Comparison of ENCODE assay signal across 19 cellular contexts in the genomic region with DNA sequence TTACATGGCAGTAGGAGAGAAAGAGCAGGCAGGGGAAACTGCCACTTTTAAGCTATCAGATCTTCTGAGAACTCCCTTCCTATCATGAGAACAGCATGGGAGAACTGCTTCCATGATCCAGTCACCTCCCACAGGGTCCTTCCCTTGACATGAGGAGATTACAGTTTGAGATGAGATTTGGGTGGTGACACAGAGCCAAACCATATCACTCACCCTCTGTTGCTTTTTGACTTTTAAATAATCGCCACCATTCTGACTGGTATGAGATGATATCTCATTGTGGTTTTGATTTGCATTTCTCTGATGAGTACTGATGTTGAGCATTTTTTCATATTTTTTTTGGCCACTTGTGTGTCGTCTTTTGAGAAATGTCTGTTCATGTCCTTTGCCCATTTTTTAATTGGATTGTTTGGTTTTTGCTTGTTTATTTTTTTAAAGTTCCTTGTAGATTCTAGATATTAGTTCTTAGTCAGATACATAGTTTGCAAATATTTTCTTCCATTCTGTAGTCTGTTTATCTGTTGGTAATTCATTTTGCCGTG. TPM values are rescaled to one million over a fixed set of nuclear protein-coding genes. Genes with fewer than 3 reads are reported as not detected.
DNase-seq lines count a peak whose midpoint lies in the region; ATAC-seq, FAIRE-seq and TF ChIP-seq lines count a peak whose summit lies in the region.
"Had no signal": no experiment of that assay in that cellular context is flagged by ENCODE, and none has a peak within 500 bp of the region (broad histone marks: within the 10 kb centered on the region; RNA-seq: fewer than 3 reads in every experiment).

No MANE protein-coding gene starts in this region.

- H3K9me3 Mint-ChIP-seq in activated CD4-positive, alpha-beta T cell treated with anti-CD3 and anti-CD28 coated beads for 36 hours (ENCODE audit: low read depth) = no peaks in the 10 kb centered on the region
- no peaks in the 10 kb centered on the region for H3K9me3 Mint-ChIP-seq in CD4-positive, alpha-beta T cell

- peak; percentile 28 for DNase-seq in activated CD4-positive, alpha-beta T cell treated with anti-CD3 and anti-CD28 coated beads for 36 hours
- DNase-seq in activated CD4-positive, alpha-beta T cell treated with anti-CD3 and anti-CD28 coated beads for 1 hour = no peak
- DNase-seq in CD4-positive, alpha-beta T cell = no peak
- peak; percentile 9 for DNase-seq in NCI-H226
- DNase-seq in K562 (ENCODE audit: extremely low read depth in 1 of 4, low spot score in 3 of 4) = no peak
- DNase-seq in DMS53 (lab: John Stamatoyannopoulos, UW) = no peak
- DNase-seq: 8988T, DMS153, IMR-90, MV-4-11, NCI-H1417 treated with DMSO at 0.1 percent for 48 hours, NCI-H2029 treated with DMSO at 0.1 percent for 48 hours, NCI-H524, SHP77 treated with DMSO at 0.1 percent for 48 hours had no signal

- H3K36me3 ChIP-seq in K562 (ENCODE audit: control insufficient read depth, insufficient read depth, low read length) = no peaks in the 10 kb centered on the region
- H3K36me3 ChIP-seq: BLaER1 had no signal

- no peaks in the 10 kb centered on the region for H3K9me1 ChIP-seq in K562 (ENCODE audit: control insufficient read depth, insufficient read depth, low read length)

- no peak for TF ChIP-seq POLR2A in K562 (conservative IDR thresholded peaks at IDR 0.05)

- no peak for TF ChIP-seq EP300 in K562 (IDR thresholded peaks at IDR 0.05; ENCODE audit: low read length)

- no peak overlapping the region for H3K27ac Mint-ChIP-seq in activated CD4-positive, alpha-beta T cell treated with anti-CD3 and anti-CD28 coated beads for 36 hours
- H3K27ac Mint-ChIP-seq in CD4-positive, alpha-beta T cell = no peak overlapping the region

- H3K4me2 ChIP-seq in K562 (ENCODE audit: insufficient read depth, low read length) = no peak overlapping the region
- H3K4me2 ChIP-seq: BLaER1 had no signal

- no peaks in the 10 kb centered on the region for H3K9me3 ChIP-seq in CD4-positive, alpha-beta T cell (ENCODE audit: control insufficient read depth, low read length)
- H3K9me3 ChIP-seq in K562 (replicated peaks; ENCODE audit: control insufficient read depth, insufficient read depth, low read depth, low read length) = no peaks in the 10 kb centered on the region

- no peaks in the 10 kb centered on the region for H3K36me3 Mint-ChIP-seq in activated CD4-positive, alpha-beta T cell treated with anti-CD3 and anti-CD28 coated beads for 36 hours (ENCODE audit: low read depth)
- no peaks in the 10 kb centered on the region for H3K36me3 Mint-ChIP-seq in CD4-positive, alpha-beta T cell (ENCODE audit: low read depth)

- 62% methylated on average over 3 of the region's 3 CpGs for WGBS in K562 (ENCODE audit: insufficient coverage, low coverage, missing lambda C conversion rate)

- peaks cover 32% of the 10 kb centered on the region for H3K27me3 Mint-ChIP-seq in activated CD4-positive, alpha-beta T cell treated with anti-CD3 and anti-CD28 coated beads for 36 hours
- H3K27me3 Mint-ChIP-seq in CD4-positive, alpha-beta T cell = peaks cover 46% of the 10 kb centered on the region

- CTCF ChIA-PET in activated CD4-positive, alpha-beta T cell treated with anti-CD3 and anti-CD28 coated beads for 36 hours (lab: Charles Lee) = interaction anchor here (0.6 kb wide), 1 partner anchor 1703 kb away, joined by 3 read pairs; no protein-coding TSS in a partner anchor
- CTCF ChIA-PET in CD4-positive, alpha-beta T cell (lab: Charles Lee) = no interaction called here
- CTCF ChIA-PET in K562 (lab: Yijun Ruan, JAX; ENCODE audit: low intra/inter-chr PET ratio) = no interaction called here

- POLR2A ChIA-PET in activated CD4-positive, alpha-beta T cell treated with anti-CD3 and anti-CD28 coated beads for 36 hours (lab: Charles Lee) = no interaction called here
- POLR2A ChIA-PET in CD4-positive, alpha-beta T cell (lab: Charles Lee) = no interaction called here
- POLR2A ChIA-PET in K562 (lab: Yijun Ruan, JAX) = interaction anchor here (0.6 kb wide), 1 partner anchor 33 kb away, joined by 3 read pairs; no protein-coding TSS in a partner anchor

- peaks cover 7% of the 10 kb centered on the region for H3K27me3 ChIP-seq in CD4-positive, alpha-beta T cell (ENCODE audit: control insufficient read depth, insufficient read depth, low read length)
- H3K27me3 ChIP-seq in K562 (ENCODE audit: control insufficient read depth in 2 of 2, insufficient read depth in 2 of 2, low read length in 2 of 2) = no peaks in the 10 kb centered on the region
- H3K27me3 ChIP-seq: BLaER1 had no signal

- no peak for TF ChIP-seq CTCF in CD4-positive, alpha-beta T cell (IDR thresholded peaks at IDR 0.05)
- TF ChIP-seq CTCF in K562 (IDR thresholded peaks at IDR 0.05 in 2 of 3, conservative IDR thresholded peaks at IDR 0.05 in 1 of 3; ENCODE audit: insufficient read depth in 2 of 3, low read depth in 1 of 3, low read length in 3 of 3) = no peak

- H3K4me3 Mint-ChIP-seq in activated CD4-positive, alpha-beta T cell treated with anti-CD3 and anti-CD28 coated beads for 36 hours = no peak overlapping the region
- H3K4me3 Mint-ChIP-seq in CD4-positive, alpha-beta T cell = no peak overlapping the region

- H4K20me1 ChIP-seq in K562 (replicated peaks; ENCODE audit: control insufficient read depth, insufficient read depth, low read length) = no peaks in the 10 kb centered on the region
- H4K20me1 ChIP-seq: BLaER1 had no signal

- H3K4me3 ChIP-seq in K562 = no peak overlapping the region
- H3K4me3 ChIP-seq: BLaER1 had no signal

- no peak for TF ChIP-seq RAD21 in K562 (CRISPR knock-in tag; conservative IDR thresholded peaks at IDR 0.05 in 1 of 2, IDR thresholded peaks at IDR 0.05 in 1 of 2)

- FAIRE-seq in K562 (lab: Jason Lieb, UNC) = peak; percentile 75
- FAIRE-seq: GM12891, RCC 7860 had no signal

- H2AFZ ChIP-seq in K562 (ENCODE audit: low read depth, low read length) = no peak overlapping the region; the same call in 1 of the 2 replicates

- H3K4me1 ChIP-seq in K562 (replicated peaks in 1 of 2; ENCODE audit: control insufficient read depth in 2 of 2, insufficient read depth in 2 of 2, low read length in 2 of 2) = no peaks in the 10 kb centered on the region; a peak in 1 of 5 replicates
- H3K4me1 ChIP-seq: BLaER1 had no signal

- no peaks in the 10 kb centered on the region for H3K79me2 ChIP-seq in K562 (ENCODE audit: control insufficient read depth, insufficient read depth, low read length)

- H3K9ac ChIP-seq in K562 (ENCODE audit: insufficient read depth in 1 of 2, low read depth in 2 of 2, low read length in 2 of 2) = no peak overlapping the region
- H3K9ac ChIP-seq: BLaER1 had no signal

- BruUV-seq in K562 (replicated peaks; lab: Mats Ljungman, UMichigan) = no TSS peak

- in situ Hi-C loops in K562 (cut with MboI) = loop anchor here (5.0 kb wide), 1 partner anchor 1392 kb away; the partner anchor contains the start of gene CFAP299

- peaks cover 10% of the 10 kb centered on the region for H3K4me1 Mint-ChIP-seq in activated CD4-positive, alpha-beta T cell treated with anti-CD3 and anti-CD28 coated beads for 36 hours
- H3K4me1 Mint-ChIP-seq in CD4-positive, alpha-beta T cell (ENCODE audit: low read depth) = no peaks in the 10 kb centered on the region

- peak; percentile 64 for ATAC-seq in activated CD4-positive, alpha-beta T cell treated with anti-CD3 and anti-CD28 coated beads for 36 hours
- ATAC-seq in CD4-positive, alpha-beta T cell (ENCODE audit: poor library complexity) = peak; percentile 21
- ATAC-seq in K562 (no peak; the same call in 2 of the 3 replicates), GM21390 (IDR thresholded peaks at IDR 0.05; ENCODE audit: unreplicated experiment) (no peak), GM21619 (IDR thresholded peaks at IDR 0.05; ENCODE audit: unreplicated experiment) (no peak)

- no peak overlapping the region for H3K27ac ChIP-seq in CD4-positive, alpha-beta T cell (ENCODE audit: low read depth, low read length)
- no peak overlapping the region for H3K27ac ChIP-seq in K562 (ENCODE audit: extremely low read depth, low read depth, low read length)
- H3K27ac ChIP-seq: BLaER1 had no signal

- intact Hi-C loops in activated CD4-positive, alpha-beta T cell treated with anti-CD3 and anti-CD28 coated beads for 36 hours (cut with DNase I, micrococcal nuclease) = loop anchor here in 1 of 2 experiments (10.0 kb wide), 1 partner anchor 1361 kb away; no protein-coding TSS in a partner anchor
- intact Hi-C loops in CD4-positive, alpha-beta T cell (cut with DNase I, micrococcal nuclease) = no loop called here
- intact Hi-C loops in K562 (cut with micrococcal nuclease) = loop anchor here (10.0 kb wide), 1 partner anchor 991 kb away; no protein-coding TSS in a partner anchor

TF ChIP-seq in K562, 482 proteins besides CTCF, POLR2A, EP300 and RAD21 (continues in another document):
- TF ChIP-seq ELF1 (tag; IDR thresholded peaks at IDR 0.05) (no peak), MYBL2 (IDR thresholded peaks at IDR 0.05; ENCODE audit: low read depth) (0 out of 2 replicates have a peak, but pooled peaks have one; percentile 28), MYBL2 (CRISPR knock-in tag; IDR thresholded peaks at IDR 0.05; ENCODE audit: borderline replicate concordance) (no peak), PHTF2 (CRISPR knock-in tag; IDR thresholded peaks at IDR 0.05) (no peak), FOXM1 (IDR thresholded peaks at IDR 0.05; ENCODE audit: low read depth) (0 out of 2 replicates have a peak, but pooled peaks have one; percentile 40), FOXM1 (CRISPR knock-in tag; IDR thresholded peaks at IDR 0.05; ENCODE audit: low read depth) (no peak), KDM4B (IDR thresholded peaks at IDR 0.05; ENCODE audit: borderline replicate concordance in 2 of 2, low read depth in 1 of 2) (no peak)

RNA-seq across cellular contexts. Expression of gene PAQR3, which starts 6.5 kb away (rescaled TPM):
- total RNA-seq in activated CD4-positive, alpha-beta T cell treated with anti-CD3 and anti-CD28 coated beads for 36 hours = 1 to 10 TPM; 7.8 to 8.8 TPM
- 10 to 100 TPM; 29.5 to 30.7 TPM for total RNA-seq in CD4-positive, alpha-beta T cell
- 30.4 and 87.1 TPM in 2 replicates for total RNA-seq in K562 (2011; cell fraction: chromatin; rRNA removed; ENCODE audit: low replicate concordance)
- 11.0 and 17.4 TPM in 2 replicates for total RNA-seq in K562 (2011; cell fraction: nucleolus; rRNA removed)
- 43.8 and 82.7 TPM in 2 replicates for total RNA-seq in K562 (2011; cell fraction: nucleoplasm; rRNA removed)
- 15.3 and 21.6 TPM in 2 replicates for total RNA-seq in K562 (2014; rRNA removed)
- total RNA-seq in K562 (2014; rRNA removed; fragmentation: Illumina TruSeq; extraction: Trizol) = 37.5 TPM in 2 replicates
- total RNA-seq in K562 (2015; rRNA removed; fragmentation: Illumina TruSeq; extraction: Trizol) = 27.6 and 31.6 TPM in 2 replicates
- total RNA-seq in K562 (2021) = 33.1 and 33.9 TPM in 2 replicates
- polyA plus RNA-seq in K562 (2011; rRNA removed) = 56.1 and 77.1 TPM in 2 replicates
- polyA plus RNA-seq in K562 (2011; cell fraction: cytosol; rRNA removed) = 20.8 and 58.9 TPM in 2 replicates
- 63.4 and 98.2 TPM in 2 replicates for polyA plus RNA-seq in K562 (2011; cell fraction: nucleus; rRNA removed)
- polyA plus RNA-seq in K562 (2012) = 29.2 and 31.4 TPM in 2 replicates
- 29.7 and 32.8 TPM in 2 replicates for polyA plus RNA-seq in K562 (2014; fragmentation: Illumina TruSeq; extraction: Trizol)
- polyA plus RNA-seq in K562 (2014; fragmentation: Nextera tagmentation; extraction: Ambion mirVana) = 10 to 100 TPM; 10.7 to 12.7 TPM
- 20.5 and 31.8 TPM in 2 replicates for polyA plus RNA-seq in K562 (2014; rRNA removed)
- 99.5 and 126 TPM in 2 replicates for polyA minus RNA-seq in K562 (2011; rRNA and poly(A)+ RNA removed)
- 40.8 and 41.1 TPM in 2 replicates for polyA minus RNA-seq in K562 (2011; cell fraction: cytosol; rRNA and poly(A)+ RNA removed)
- polyA minus RNA-seq in K562 (2011; cell fraction: nucleus; rRNA and poly(A)+ RNA removed) = 32.9 and 52.4 TPM in 2 replicates

Comparison
In these comparisons a context has a peak if more than half of its experiments do, and no peak if none do; other contexts are left out.
1. DNase-seq: peak in activated CD4-positive, alpha-beta T cell treated with anti-CD3 and anti-CD28 coated beads for 36 hours (single experiment) and NCI-H226 (single experiment); none in activated CD4-positive, alpha-beta T cell treated with anti-CD3 and anti-CD28 coated beads for 1 hour (single experiment), CD4-positive, alpha-beta T cell (0 of 10), K562 (0 of 4) and DMS53 (single experiment).
2. ATAC-seq: peak in activated CD4-positive, alpha-beta T cell treated with anti-CD3 and anti-CD28 coated beads for 36 hours (single experiment) and CD4-positive, alpha-beta T cell (single experiment); none in K562 (single experiment), GM21390 (single experiment) and GM21619 (single experiment).